Comparison of ENCODE assay signal across 20 cellular contexts in the genomic region with DNA sequence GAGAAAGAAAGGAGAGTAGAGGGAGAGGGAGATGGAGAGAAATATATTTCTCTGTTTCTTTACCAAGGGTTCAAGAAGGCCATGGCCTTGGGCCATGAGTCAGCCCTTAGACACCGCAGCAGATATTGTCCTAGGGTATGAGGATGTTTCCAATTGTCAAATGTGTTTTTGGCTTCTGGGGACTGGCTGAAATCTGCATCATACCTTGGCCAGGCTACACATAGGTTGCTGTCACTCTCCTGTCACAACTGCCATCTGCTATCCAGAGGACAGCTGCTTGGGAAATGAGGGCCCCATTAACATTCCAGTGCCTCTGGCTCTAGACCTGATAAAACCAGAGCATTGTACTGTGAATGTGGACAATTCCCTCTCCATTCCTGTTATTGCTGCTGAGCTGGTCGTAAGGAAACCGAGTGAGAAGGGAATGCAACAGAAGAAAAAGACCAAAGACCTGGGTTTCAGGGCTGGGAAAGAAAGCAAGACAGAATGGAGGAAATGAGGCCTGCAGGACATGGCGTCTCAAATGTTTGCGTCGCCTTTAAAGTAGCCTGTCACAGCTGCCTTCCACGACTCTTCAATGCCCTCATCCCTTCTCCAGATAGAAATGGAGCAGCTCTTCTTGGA. TPM values are rescaled to one million over a fixed set of nuclear protein-coding genes. Genes with fewer than 3 reads are reported as not detected.
DNase-seq lines count a peak whose midpoint lies in the region; ATAC-seq and TF ChIP-seq lines count a peak whose summit lies in the region.
"Had no signal": no experiment of that assay in that cellular context is flagged by ENCODE, and none has a peak within 500 bp of the region (broad histone marks: within the 10 kb centered on the region; RNA-seq: fewer than 3 reads in every experiment).

No MANE protein-coding gene starts in this region.

- H3K4me3 Mint-ChIP-seq in endothelial cell (ENCODE audit: unreplicated experiment), result no peak overlapping the region
- no peak overlapping the region for H3K4me3 Mint-ChIP-seq in natural killer cell
- H3K4me3 Mint-ChIP-seq: H9; stimulated activated naive CD8-positive, alpha-beta T cell treated with anti-CD3 and anti-CD28 coated beads, Interleukin-15, amount 100 ng/mL, for 72 hours had no signal

- no peaks in the 10 kb centered on the region for H3K36me3 ChIP-seq in mesodermal cell (ENCODE audit: control insufficient read depth, insufficient read depth, low read length)
- H3K36me3 ChIP-seq: esophagus squamous epithelium, MG63, ovary, upper lobe of right lung had no signal

- no peaks in the 10 kb centered on the region for H3K36me3 Mint-ChIP-seq in endothelial cell (ENCODE audit: low read depth, unreplicated experiment)
- no peaks in the 10 kb centered on the region for H3K36me3 Mint-ChIP-seq in natural killer cell

- peaks cover 47% of the 10 kb centered on the region for H3K4me1 ChIP-seq in mesodermal cell (ENCODE audit: control insufficient read depth, insufficient read depth, low read length, poor library complexity, severe bottlenecking)

- H3K27me3 Mint-ChIP-seq in endothelial cell (ENCODE audit: unreplicated experiment), result peaks cover 5% of the 10 kb centered on the region
- peaks cover 0 to 2% of the 10 kb centered on the region in 2 donors for H3K27me3 Mint-ChIP-seq in natural killer cell (ENCODE audit: low read depth in 2 of 2)
- H3K27me3 Mint-ChIP-seq: stimulated activated naive CD8-positive, alpha-beta T cell treated with anti-CD3 and anti-CD28 coated beads, Interleukin-15, amount 100 ng/mL, for 72 hours had no signal

- H3K27ac Mint-ChIP-seq in endothelial cell (ENCODE audit: unreplicated experiment) (peak overlapping the region; percentile 38), natural killer cell (no peak overlapping the region)
- H3K27ac Mint-ChIP-seq: H9 had no signal

- WGBS in mesodermal cell (ENCODE audit: insufficient coverage in 2 of 2), 2 experiments, result 75 to 87% methylated on average over 5 of the region's 7 CpGs

- intact Hi-C loops in Right ventricle myocardium inferior (cut with DNase I), result loop anchor here (1.0 to 5.0 kb wide), 2 partner anchors 80 to 270 kb away; no protein-coding TSS in a partner anchor
- intact Hi-C loops in cardiac septum (cut with DNase I), result no loop called here
- intact Hi-C loops in natural killer cell (cut with micrococcal nuclease), result no loop called here

- TF ChIP-seq CTCF in endothelial cell (IDR thresholded peaks at IDR 0.05; ENCODE audit: unreplicated experiment) (no peak), natural killer cell (IDR thresholded peaks at IDR 0.05) (no peak)

- ATAC-seq in Right ventricle myocardium inferior (peak; percentile 80), GM19328 (IDR thresholded peaks at IDR 0.05; ENCODE audit: unreplicated experiment) (no peak), natural killer cell (no peak), HG03457 (IDR thresholded peaks at IDR 0.05; ENCODE audit: unreplicated experiment) (no peak)
- ATAC-seq: GM12878; stimulated activated naive CD8-positive, alpha-beta T cell treated with anti-CD3 and anti-CD28 coated beads, Interleukin-15, amount 100 ng/mL, for 72 hours; upper lobe of right lung had no signal

- H3K9me3 ChIP-seq in mesodermal cell (ENCODE audit: control insufficient read depth, low read length), result no peaks in the 10 kb centered on the region
- H3K9me3 ChIP-seq: esophagus squamous epithelium, MG63, ovary, upper lobe of right lung had no signal

- no peak overlapping the region for H3K4me3 ChIP-seq in mesodermal cell (ENCODE audit: extremely low read depth, insufficient read depth, low read length, poor library complexity, severe bottlenecking)
- H3K4me3 ChIP-seq: esophagus squamous epithelium, GM12878, MG63, ovary, upper lobe of right lung had no signal

- H3K4me1 Mint-ChIP-seq in endothelial cell (ENCODE audit: unreplicated experiment), result peaks cover 48% of the 10 kb centered on the region
- H3K4me1 Mint-ChIP-seq in natural killer cell, result peaks cover 0 to 11% of the 10 kb centered on the region in 2 donors

- no peaks in the 10 kb centered on the region for H3K9me3 Mint-ChIP-seq in endothelial cell (ENCODE audit: unreplicated experiment)
- no peaks in the 10 kb centered on the region for H3K9me3 Mint-ChIP-seq in natural killer cell
- H3K9me3 Mint-ChIP-seq: H9; stimulated activated naive CD8-positive, alpha-beta T cell treated with anti-CD3 and anti-CD28 coated beads, Interleukin-15, amount 100 ng/mL, for 72 hours had no signal

- H3K27ac ChIP-seq in mesodermal cell (ENCODE audit: low read depth, low read length, severe bottlenecking), result peak overlapping the region; percentile 72
- H3K27ac ChIP-seq: esophagus squamous epithelium, ovary, upper lobe of right lung had no signal

- DNase-seq in Right ventricle myocardium inferior (ENCODE audit: missing footprints), result no peak
- DNase-seq in cardiac septum (ENCODE audit: low spot score), result no peak
- no peak for DNase-seq in endothelial cell (ENCODE audit: low spot score)
- DNase-seq in natural killer cell, result no peak
- DNase-seq in amygdala (lab: John Stamatoyannopoulos, UW), result no peak
- DNase-seq: activated gamma-delta T cell; C1 segment of cervical spinal cord; effector CD8-positive, alpha-beta T cell; esophagus squamous epithelium; H9; MG63; ovary; stimulated activated naive CD8-positive, alpha-beta T cell treated with anti-CD3 and anti-CD28 coated beads, Interleukin-15, amount 100 ng/mL, for 72 hours; upper lobe of right lung had no signal

RNA-seq across cellular contexts. Expression of a gene that starts 8.8 kb away (rescaled TPM):
- total RNA-seq in Right ventricle myocardium inferior, result 13.5 TPM
- total RNA-seq in cardiac septum, result 11.5 TPM
- total RNA-seq in endothelial cell (ENCODE audit: unreplicated experiment), result 23.7 TPM
- polyA plus RNA-seq in mesodermal cell (2013, experiment 1 of 2), result 32.2 TPM
- polyA plus RNA-seq in mesodermal cell (2013, experiment 2 of 2), result 33.8 TPM
- total RNA-seq in natural killer cell, result 10 to 100 TPM; 27.9 to 35.7 (median 30.4) TPM

RNA-seq across cellular contexts. Expression of a gene that starts 32.2 kb away (rescaled TPM):
- total RNA-seq in Right ventricle myocardium inferior (25.2 TPM), cardiac septum (6.5 TPM), endothelial cell (ENCODE audit: unreplicated experiment) (0.85 TPM), natural killer cell (not detected)
- polyA plus RNA-seq in mesodermal cell (2013, experiment 1 of 2), result 0.48 TPM
- 1.2 TPM for polyA plus RNA-seq in mesodermal cell (2013, experiment 2 of 2)
- total RNA-seq: esophagus squamous epithelium; glomerular endothelial cell; GM12878; H9; ovary; T-helper 1 cell treated with Interleukin-12 subunit alpha and Interleukin-12 subunit beta and Interleukin-4 antibody, amounts not matched to agents 30 ng/mL and 1 ng/mL, for 36 hours; upper lobe of right lung had no signal
- polyA plus RNA-seq: GM12878, ovary had no signal
